28 cellular contexts compared by ENCODE assay signal in the genomic region with DNA sequence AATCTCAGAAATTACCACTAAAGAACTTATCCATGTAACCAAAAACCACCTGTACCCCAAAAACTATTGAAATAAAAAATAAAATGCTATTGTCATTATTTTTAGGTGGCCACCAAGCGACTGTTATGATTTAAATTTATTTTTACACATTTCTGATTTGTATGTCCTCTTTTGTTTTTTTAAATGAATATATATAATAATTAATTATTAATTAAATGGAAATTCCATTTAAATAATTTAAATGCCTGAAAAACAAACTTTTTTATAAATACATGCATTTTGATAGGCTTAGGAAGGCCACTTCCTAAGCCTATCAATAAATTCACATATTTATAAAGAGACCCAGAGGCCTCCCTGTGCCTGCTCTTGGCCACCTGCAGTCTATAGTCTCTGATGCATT.
"Had no signal": no experiment of that assay in that cellular context is flagged by ENCODE, and none has a peak within 500 bp of the region (broad histone marks: within the 10 kb centered on the region; RNA-seq: fewer than 3 reads in every experiment).

No MANE protein-coding gene starts in this region.

- H3K27ac ChIP-seq: stomach, suprapubic skin, testis, thoracic aorta, thyroid gland, tibial artery, tibial nerve, transverse colon, upper lobe of right lung, uterus, vagina had no signal

- H3K27me3 Mint-ChIP-seq: type B pancreatic cell had no signal

- DNase-seq: stimulated activated CD4-positive, alpha-beta T cell treated with anti-CD3 and anti-CD28 coated beads, Interleukin-2, amount 100 ng/mL, for 48 hours; stimulated activated CD4-positive, alpha-beta T cell treated with anti-CD3 and anti-CD28 coated beads, Interleukin-4, amount 100 ng/mL, for 1 hour; stimulated activated CD4-positive, alpha-beta T cell treated with anti-CD3 and anti-CD28 coated beads, Interleukin-4, amount 100 ng/mL, for 24 hours; stimulated activated CD4-positive, alpha-beta T cell treated with anti-CD3 and anti-CD28 coated beads, Interleukin-4, amount 100 ng/mL, for 4 hours; stimulated activated CD8-positive, alpha-beta memory T cell treated with anti-CD3 and anti-CD28 coated beads, Interleukin-4, amount 100 ng/mL, for 48 hours; stimulated activated naive B cell treated with anti-CD40 and anti-IgM and Interleukin-4, amounts not matched to agents 10 μg/mL and 1 μg/mL and 100 μg/mL, for 72 hours; stimulated activated naive CD4-positive, alpha-beta T cell; stimulated activated naive CD4-positive, alpha-beta T cell treated with Interleukin-2 at 50 U/mL for 16 hours; stimulated activated naive CD8-positive, alpha-beta T cell treated with anti-CD3 and anti-CD28 coated beads, Interleukin-15, amount 100 ng/mL, for 72 hours; stimulated activated naive CD8-positive, alpha-beta T cell treated with anti-CD3 and anti-CD28 coated beads, Interleukin-15, Interleukin-2, amounts not matched to agents 100 U/mL and 50 U/mL, for 24 hours; stomach; substantia nigra; testis; thyroid gland; tibial artery; transverse colon; trophoblast cell; upper lobe of left lung; upper lobe of right lung; uterus had no signal

- H3K27ac Mint-ChIP-seq: stimulated activated effector memory CD8-positive, alpha-beta T cell treated with anti-CD3 and anti-CD28 coated beads, Interleukin-12 subunit alpha, Interleukin-12 subunit beta, amount 100 ng/mL, for 72 hours; stimulated activated memory B cell treated with anti-CD40 and anti-IgM and Interleukin-4, amounts not matched to agents 10 μg/mL and 1 μg/mL and 100 μg/mL, for 72 hours; stimulated activated naive B cell treated with anti-CD40 and anti-IgM and Interleukin-4, amounts not matched to agents 10 μg/mL and 1 μg/mL and 100 μg/mL, for 72 hours; stimulated activated naive CD8-positive, alpha-beta T cell treated with anti-CD3 and anti-CD28 coated beads, Interleukin-15, amount 100 ng/mL, for 72 hours; stimulated activated naive CD8-positive, alpha-beta T cell treated with anti-CD3 and anti-CD28 coated beads, Interleukin-15, Interleukin-2, amounts not matched to agents 100 ng/mL and 50 ng/mL, for 24 hours; type B pancreatic cell had no signal

- H3K9me3 Mint-ChIP-seq: stimulated activated effector memory CD8-positive, alpha-beta T cell treated with anti-CD3 and anti-CD28 coated beads, Interleukin-12 subunit alpha, Interleukin-12 subunit beta, amount 100 ng/mL, for 72 hours; stimulated activated memory B cell treated with anti-CD40 and anti-IgM and Interleukin-4, amounts not matched to agents 10 μg/mL and 1 μg/mL and 100 μg/mL, for 72 hours; stimulated activated naive B cell treated with anti-CD40 and anti-IgM and Interleukin-4, amounts not matched to agents 10 μg/mL and 1 μg/mL and 100 μg/mL, for 72 hours; stimulated activated naive CD8-positive, alpha-beta T cell treated with anti-CD3 and anti-CD28 coated beads, Interleukin-15, amount 100 ng/mL, for 72 hours; stimulated activated naive CD8-positive, alpha-beta T cell treated with anti-CD3 and anti-CD28 coated beads, Interleukin-15, Interleukin-2, amounts not matched to agents 100 ng/mL and 50 ng/mL, for 24 hours; type B pancreatic cell had no signal

- ATAC-seq: stimulated activated effector memory CD8-positive, alpha-beta T cell treated with anti-CD3 and anti-CD28 coated beads, Interleukin-12 subunit alpha, Interleukin-12 subunit beta, amount 100 ng/mL, for 72 hours; stimulated activated memory B cell treated with anti-CD40 and anti-IgM and Interleukin-4, amounts not matched to agents 10 μg/mL and 1 μg/mL and 100 μg/mL, for 72 hours; stimulated activated naive B cell treated with anti-CD40 and anti-IgM and Interleukin-4, amounts not matched to agents 10 μg/mL and 1 μg/mL and 100 μg/mL, for 72 hours; stimulated activated naive CD8-positive, alpha-beta T cell treated with anti-CD3 and anti-CD28 coated beads, Interleukin-15, amount 100 ng/mL, for 72 hours; stimulated activated naive CD8-positive, alpha-beta T cell treated with anti-CD3 and anti-CD28 coated beads, Interleukin-15, Interleukin-2, amounts not matched to agents 100 U/mL and 50 U/mL, for 24 hours; upper lobe of right lung had no signal

- H3K4me3 Mint-ChIP-seq: stimulated activated effector memory CD8-positive, alpha-beta T cell treated with anti-CD3 and anti-CD28 coated beads, Interleukin-12 subunit alpha, Interleukin-12 subunit beta, amount 100 ng/mL, for 72 hours; stimulated activated memory B cell treated with anti-CD40 and anti-IgM and Interleukin-4, amounts not matched to agents 10 μg/mL and 1 μg/mL and 100 μg/mL, for 72 hours; stimulated activated naive B cell treated with anti-CD40 and anti-IgM and Interleukin-4, amounts not matched to agents 10 μg/mL and 1 μg/mL and 100 μg/mL, for 72 hours; stimulated activated naive CD8-positive, alpha-beta T cell treated with anti-CD3 and anti-CD28 coated beads, Interleukin-15, amount 100 ng/mL, for 72 hours; stimulated activated naive CD8-positive, alpha-beta T cell treated with anti-CD3 and anti-CD28 coated beads, Interleukin-15, Interleukin-2, amounts not matched to agents 100 ng/mL and 50 ng/mL, for 24 hours; type B pancreatic cell had no signal

- H3K27me3 ChIP-seq: stomach, suprapubic skin, testis, thyroid gland, tibial artery, tibial nerve, transverse colon, upper lobe of left lung, upper lobe of right lung, uterus, vagina had no signal

- H3K36me3 Mint-ChIP-seq: stimulated activated effector memory CD8-positive, alpha-beta T cell treated with anti-CD3 and anti-CD28 coated beads, Interleukin-12 subunit alpha, Interleukin-12 subunit beta, amount 100 ng/mL, for 72 hours; stimulated activated memory B cell treated with anti-CD40 and anti-IgM and Interleukin-4, amounts not matched to agents 10 μg/mL and 1 μg/mL and 100 μg/mL, for 72 hours; stimulated activated naive B cell treated with anti-CD40 and anti-IgM and Interleukin-4, amounts not matched to agents 10 μg/mL and 1 μg/mL and 100 μg/mL, for 72 hours; type B pancreatic cell had no signal

- H3K4me1 ChIP-seq: thyroid gland, uterus had no signal

- H3K4me3 ChIP-seq: stomach, suprapubic skin, testis, thoracic aorta, thyroid gland, tibial artery, tibial nerve, transverse colon, upper lobe of left lung, upper lobe of right lung, uterus, vagina had no signal

- H3K4me1 Mint-ChIP-seq: stimulated activated effector memory CD8-positive, alpha-beta T cell treated with anti-CD3 and anti-CD28 coated beads, Interleukin-12 subunit alpha, Interleukin-12 subunit beta, amount 100 ng/mL, for 72 hours; stimulated activated memory B cell treated with anti-CD40 and anti-IgM and Interleukin-4, amounts not matched to agents 10 μg/mL and 1 μg/mL and 100 μg/mL, for 72 hours; stimulated activated naive CD8-positive, alpha-beta T cell treated with anti-CD3 and anti-CD28 coated beads, Interleukin-15, amount 100 ng/mL, for 72 hours had no signal

- H3K36me3 ChIP-seq: stomach, suprapubic skin, thoracic aorta, thyroid gland, tibial artery, tibial nerve, transverse colon, upper lobe of left lung, upper lobe of right lung, uterus, vagina had no signal

- H3K9me3 ChIP-seq: stomach, suprapubic skin, testis, thoracic aorta, thyroid gland, tibial artery, tibial nerve, transverse colon, upper lobe of left lung, upper lobe of right lung, uterus, vagina had no signal
